ENCODE assay signal across 1 cellular context in the genomic region with DNA sequence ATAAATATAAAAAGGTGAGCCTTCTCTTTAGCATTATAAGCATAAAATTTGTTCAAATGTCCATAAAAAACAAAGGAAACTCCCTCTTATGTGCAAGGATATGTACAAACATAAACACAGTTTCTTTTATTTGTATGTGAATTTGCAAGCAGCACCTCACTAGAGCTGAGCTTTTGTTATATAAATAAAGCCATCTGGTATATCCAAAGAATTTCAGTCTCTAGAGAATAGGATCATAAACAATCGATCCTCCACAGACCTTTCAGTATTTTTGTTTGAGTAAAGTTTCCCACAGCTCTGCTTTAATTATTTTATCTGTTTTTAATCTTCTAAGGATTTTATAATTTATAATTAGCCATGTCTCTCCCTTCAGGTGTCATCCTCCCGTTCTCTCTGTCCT.
TF ChIP-seq lines count a peak whose summit lies in the region.

No MANE protein-coding gene starts in this region.

TF ChIP-seq in WTC11, 78 proteins besides CTCF, POLR2A, EP300 and RAD21 (continued from another document):
- TF ChIP-seq ZNF317 (CRISPR knock-in tag; IDR thresholded peaks at IDR 0.05; ENCODE audit: borderline replicate concordance, low read depth) (no peak), GRHL2 (CRISPR knock-in tag; IDR thresholded peaks at IDR 0.05; ENCODE audit: insufficient replicate concordance, severe bottlenecking) (no peak), JAZF1 (CRISPR knock-in tag; IDR thresholded peaks at IDR 0.05) (no peak), MYBL2 (CRISPR knock-in tag; IDR thresholded peaks at IDR 0.05) (no peak), RELA (CRISPR knock-in tag; IDR thresholded peaks at IDR 0.05; ENCODE audit: borderline replicate concordance) (no peak), ZNF671 (CRISPR knock-in tag; IDR thresholded peaks at IDR 0.05) (no peak), TP53 (CRISPR knock-in tag; IDR thresholded peaks at IDR 0.05) (no peak), NR2C2 (CRISPR knock-in tag; IDR thresholded peaks at IDR 0.05) (no peak), TEAD1 (CRISPR knock-in tag; IDR thresholded peaks at IDR 0.05) (no peak)
- TF ChIP-seq, protein P1, sequence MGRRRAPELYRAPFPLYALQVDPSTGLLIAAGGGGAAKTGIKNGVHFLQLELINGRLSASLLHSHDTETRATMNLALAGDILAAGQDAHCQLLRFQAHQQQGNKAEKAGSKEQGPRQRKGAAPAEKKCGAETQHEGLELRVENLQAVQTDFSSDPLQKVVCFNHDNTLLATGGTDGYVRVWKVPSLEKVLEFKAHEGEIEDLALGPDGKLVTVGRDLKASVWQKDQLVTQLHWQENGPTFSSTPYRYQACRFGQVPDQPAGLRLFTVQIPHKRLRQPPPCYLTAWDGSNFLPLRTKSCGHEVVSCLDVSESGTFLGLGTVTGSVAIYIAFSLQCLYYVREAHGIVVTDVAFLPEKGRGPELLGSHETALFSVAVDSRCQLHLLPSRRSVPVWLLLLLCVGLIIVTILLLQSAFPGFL (CRISPR knock-in tag; IDR thresholded peaks at IDR 0.05; ENCODE audit: borderline replicate concordance): no peak
